9 cellular contexts compared by ENCODE assay signal in the genomic region with DNA sequence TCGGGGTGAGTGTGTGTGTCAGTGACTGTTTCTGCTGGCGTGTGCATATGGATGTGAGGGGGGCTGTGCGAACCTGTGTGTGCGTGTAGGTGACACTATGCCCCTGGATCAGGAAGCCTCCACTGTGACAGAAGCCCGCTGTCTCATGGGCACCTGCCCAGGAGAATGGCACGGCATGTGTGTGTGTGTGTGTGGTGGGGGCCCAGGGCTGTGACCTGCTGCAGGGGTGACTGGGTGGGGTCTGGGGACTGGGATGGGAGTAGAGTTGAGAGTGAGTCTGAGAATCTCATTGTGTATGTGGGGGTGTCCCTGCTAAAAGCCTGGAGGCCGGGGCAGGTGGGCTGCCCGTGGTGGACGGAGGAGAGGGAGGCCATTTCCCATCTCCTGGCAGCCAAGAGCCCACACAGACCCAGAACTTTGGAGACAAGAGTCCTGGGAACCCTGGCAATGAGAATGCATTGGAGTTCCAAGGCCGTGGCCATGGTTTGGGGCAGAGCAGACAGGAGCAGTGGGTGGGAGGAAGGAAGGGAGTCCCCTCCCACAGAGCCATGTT. TPM values are rescaled to one million over a fixed set of nuclear protein-coding genes. Genes with fewer than 3 reads are reported as not detected.
A peak's percentile ranks its signal among the peaks of the same experiment; 100 is the strongest.
DNase-seq lines count a peak whose midpoint lies in the region; ATAC-seq, FAIRE-seq and TF ChIP-seq lines count a peak whose summit lies in the region.
"Had no signal": no experiment of that assay in that cellular context is flagged by ENCODE, and none has a peak within 500 bp of the region (broad histone marks: within the 10 kb centered on the region; RNA-seq: fewer than 3 reads in every experiment).

No MANE protein-coding gene starts in this region.

- no peak for TF ChIP-seq EP300 in A549 (IDR thresholded peaks at IDR 0.05)

- peak overlapping the region; percentile 63 for H3K4me2 ChIP-seq in A549

- H3K27me3 ChIP-seq in bronchial epithelial cell (ENCODE audit: control insufficient read depth, insufficient read depth, low read length), result no peaks in the 10 kb centered on the region
- H3K27me3 ChIP-seq in naive thymus-derived CD4-positive, alpha-beta T cell (ENCODE audit: control insufficient read depth in 2 of 2, insufficient read depth in 2 of 2, low read length in 2 of 2), result no peaks in the 10 kb centered on the region
- H3K27me3 ChIP-seq in pancreas, result no peaks in the 10 kb centered on the region
- H3K27me3 ChIP-seq: dorsolateral prefrontal cortex had no signal

- DNase-seq in A549 (ENCODE audit: low read depth in 1 of 2, low spot score in 1 of 2) (no peak), bronchial epithelial cell (ENCODE audit: low read depth) (no peak), NCI-H2227 treated with DMSO at 0.1 percent for 48 hours (lab: John Stamatoyannopoulos, UW) (no peak), pancreas (no peak)
- no peak for DNase-seq in Jurkat, Clone E6-1 (ENCODE audit: low read depth, low spot score)
- no peak for DNase-seq in naive thymus-derived CD4-positive, alpha-beta T cell
- no peak for DNase-seq in stimulated activated CD4-positive, alpha-beta T cell treated with anti-CD3 and anti-CD28 coated beads, Interleukin-2, amount 100 ng/mL, for 48 hours

- H3K27ac Mint-ChIP-seq in naive thymus-derived CD4-positive, alpha-beta T cell, result no peak overlapping the region

- 83% methylated on average over 9 of the region's 10 CpGs for WGBS in A549 (ENCODE audit: missing lambda C conversion rate)
- 77 to 83% methylated on average over 10 of the region's 10 CpGs for WGBS in pancreas, 2 donors

- POLR2A ChIA-PET in A549 (lab: Yijun Ruan, JAX), result no interaction called here
- POLR2A ChIA-PET in naive thymus-derived CD4-positive, alpha-beta T cell (lab: Charles Lee), result interaction anchor here (0.8 to 9.0 kb wide), 13 partner anchors 9 to 302 kb away, joined by 4 to 128 read pairs (median 6); partner anchors contain the start of genes FAM32A, HSH2D, KLF2 and RAB8A

- H3K4me3 ChIP-seq in A549, result no peak overlapping the region
- peak overlapping the region; percentile 39 for H3K4me3 ChIP-seq in Jurkat, Clone E6-1 (ENCODE audit: low read length)
- peak overlapping the region; percentile 54 for H3K4me3 ChIP-seq in bronchial epithelial cell (ENCODE audit: low read depth, low read length)
- H3K4me3 ChIP-seq in naive thymus-derived CD4-positive, alpha-beta T cell (ENCODE audit: low read length), result peak overlapping the region; percentile 56
- no peak overlapping the region for H3K4me3 ChIP-seq in pancreas

- CTCF ChIA-PET in A549 (lab: Yijun Ruan, JAX), result interaction anchor here (1.4 to 6.9 kb wide), 3 partner anchors 11 to 116 kb away, joined by 4 to 36 read pairs (median 4); partner anchors contain the start of gene FAM32A
- CTCF ChIA-PET in naive thymus-derived CD4-positive, alpha-beta T cell (lab: Charles Lee), result interaction anchor here (0.6 to 3.0 kb wide), 8 partner anchors 10 to 41 kb away, joined by 3 to 29 read pairs (median 8); partner anchors contain the start of gene RAB8A

- H3K36me3 ChIP-seq in bronchial epithelial cell (ENCODE audit: control insufficient read depth, insufficient read depth, low read length) (peaks cover 7% of the 10 kb centered on the region), pancreas (no peaks in the 10 kb centered on the region)
- no peaks in the 10 kb centered on the region for H3K36me3 ChIP-seq in naive thymus-derived CD4-positive, alpha-beta T cell (ENCODE audit: control insufficient read depth in 2 of 3, insufficient read depth in 3 of 3, low read length in 3 of 3)

- FAIRE-seq in A549 (lab: Jason Lieb, UNC), result no peak
- no peak for FAIRE-seq in bronchial epithelial cell (lab: Jason Lieb, UNC)
- FAIRE-seq in pancreas (lab: Jason Lieb, UNC), result no peak

- no peaks in the 10 kb centered on the region for H3K36me3 Mint-ChIP-seq in naive thymus-derived CD4-positive, alpha-beta T cell

- H3K27ac ChIP-seq in A549, result peak overlapping the region; percentile 80 to 90
- H3K27ac ChIP-seq in naive thymus-derived CD4-positive, alpha-beta T cell (ENCODE audit: low read depth, low read length), result peak overlapping the region; percentile 89
- peak overlapping the region in 2 of 4 donors; percentile 33 to 50 for H3K27ac ChIP-seq in pancreas

- no peaks in the 10 kb centered on the region for H3K9me3 ChIP-seq in A549
- no peaks in the 10 kb centered on the region for H3K9me3 ChIP-seq in naive thymus-derived CD4-positive, alpha-beta T cell (ENCODE audit: control insufficient read depth in 2 of 3, low read length in 3 of 3)
- no peaks in the 10 kb centered on the region for H3K9me3 ChIP-seq in pancreas

- H3K4me3 Mint-ChIP-seq in naive thymus-derived CD4-positive, alpha-beta T cell, result peak overlapping the region in 4 of 10 donors; percentile 65 to 81 (median 68)

- TF ChIP-seq POLR2A in A549 (IDR thresholded peaks at IDR 0.05; ENCODE audit: low read length), result no peak

- H3K9me3 Mint-ChIP-seq in naive thymus-derived CD4-positive, alpha-beta T cell, result peaks cover 0 to 2% (median 0%) of the 10 kb centered on the region in 11 donors

- peaks cover 28 to 44% (median 36%) of the 10 kb centered on the region in 7 donors for H3K4me1 Mint-ChIP-seq in naive thymus-derived CD4-positive, alpha-beta T cell

- H3K4me1 ChIP-seq in A549, result peaks cover 35% of the 10 kb centered on the region
- H3K4me1 ChIP-seq in naive thymus-derived CD4-positive, alpha-beta T cell (ENCODE audit: control insufficient read depth in 2 of 2, insufficient read depth in 2 of 2, low read length in 2 of 2), result peaks cover 22 to 55% of the 10 kb centered on the region in 2 donors
- no peaks in the 10 kb centered on the region for H3K4me1 ChIP-seq in pancreas

- no peaks in the 10 kb centered on the region for H3K27me3 Mint-ChIP-seq in naive thymus-derived CD4-positive, alpha-beta T cell

- intact Hi-C loops in naive thymus-derived CD4-positive, alpha-beta T cell (cut with micrococcal nuclease), result loop anchor here (1.0 to 10.0 kb wide), 8 partner anchors 8 to 1545 kb away; partner anchors contain the start of genes FAM32A (in 1 of the 2), RAB8A (in 1 of the 2) and TECR (in 1 of the 2)
- intact Hi-C loops in pancreas (cut with DNase I), result no loop called here

- ATAC-seq in A549 (peak; percentile 27 to 28; a peak in 5 of 6 replicates), HG03565 (IDR thresholded peaks at IDR 0.05; ENCODE audit: unreplicated experiment) (no peak), pancreas (no peak)
- no peak for ATAC-seq in naive thymus-derived CD4-positive, alpha-beta T cell

- no peak for TF ChIP-seq CTCF in A549 (IDR thresholded peaks at IDR 0.05)
- TF ChIP-seq CTCF in bronchial epithelial cell (IDR thresholded peaks at IDR 0.05; ENCODE audit: insufficient read depth, low read length, severe bottlenecking), result no peak
- no peak for TF ChIP-seq CTCF in pancreas (IDR thresholded peaks at IDR 0.05)

- TF ChIP-seq RAD21 in A549 (conservative IDR thresholded peaks at IDR 0.05 in 1 of 2, IDR thresholded peaks at IDR 0.05 in 1 of 2), result no peak

TF ChIP-seq in A549, 52 proteins besides CTCF, POLR2A, EP300 and RAD21:
- no peak for TF ChIP-seq FOXS1 (CRISPR knock-in tag; IDR thresholded peaks at IDR 0.05)
- TF ChIP-seq, protein P1, sequence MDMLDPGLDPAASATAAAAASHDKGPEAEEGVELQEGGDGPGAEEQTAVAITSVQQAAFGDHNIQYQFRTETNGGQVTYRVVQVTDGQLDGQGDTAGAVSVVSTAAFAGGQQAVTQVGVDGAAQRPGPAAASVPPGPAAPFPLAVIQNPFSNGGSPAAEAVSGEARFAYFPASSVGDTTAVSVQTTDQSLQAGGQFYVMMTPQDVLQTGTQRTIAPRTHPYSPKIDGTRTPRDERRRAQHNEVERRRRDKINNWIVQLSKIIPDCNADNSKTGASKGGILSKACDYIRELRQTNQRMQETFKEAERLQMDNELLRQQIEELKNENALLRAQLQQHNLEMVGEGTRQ (IDR thresholded peaks at IDR 0.05), result no peak
TF ChIP-seq in A549: peak in this region for 0.

RNA-seq across cellular contexts. Expression of gene TPM4, which starts 6.4 kb away (rescaled TPM):
- polyA plus RNA-seq in A549 (2011; rRNA removed) (474 and 777 TPM in 2 replicates), A549 (2017; fragmentation: RNase III; extraction: RNeasy Plus Mini Kit Qiagen cat#74134 plus additional on column Dnase treatment) (610 to 921 TPM (median 860 TPM) in 3 replicates), pancreas (100 to 1,000 TPM; 102 to 126 TPM)
- 359 and 388 TPM in 2 replicates for polyA plus RNA-seq in A549 (2012; cell fraction: cytosol; rRNA removed)
- polyA plus RNA-seq in A549 (2012; cell fraction: nucleus; rRNA removed), result 163 and 197 TPM in 2 replicates
- polyA minus RNA-seq in A549 (2011; rRNA and poly(A)+ RNA removed), result 186 and 201 TPM in 2 replicates
- polyA plus RNA-seq in Jurkat, Clone E6-1 (2012; ENCODE audit: insufficient read depth, insufficient read length), result 623 TPM
- total RNA-seq in bronchial epithelial cell (235 and 395 TPM in 2 replicates), pancreas (100 to 1,000 TPM in 2 of 6 donors, 10 to 100 TPM in 4; 36.8 to 161 (median 50.8) TPM)
- 100 to 1,000 TPM in 3 of 5 experiments, 10 to 100 TPM in 2; 65.8 to 435 (median 126) TPM for total RNA-seq in naive thymus-derived CD4-positive, alpha-beta T cell
- polyA plus RNA-seq in naive thymus-derived CD4-positive, alpha-beta T cell, result 10 to 100 TPM; 28.2 to 43.5 TPM

RNA-seq across cellular contexts. Expression of gene RAB8A, which starts 41.8 kb away (rescaled TPM):
- 69.4 and 91.4 TPM in 2 replicates for polyA plus RNA-seq in A549 (2011; rRNA removed)
- 55.9 and 57.1 TPM in 2 replicates for polyA plus RNA-seq in A549 (2012; cell fraction: cytosol; rRNA removed)
- polyA plus RNA-seq in A549 (2012; cell fraction: nucleus; rRNA removed), result 32.6 and 35.2 TPM in 2 replicates
- 89.2 to 101 TPM (median 90.1 TPM) in 3 replicates for polyA plus RNA-seq in A549 (2017; fragmentation: RNase III; extraction: RNeasy Plus Mini Kit Qiagen cat#74134 plus additional on column Dnase treatment)
- polyA minus RNA-seq in A549 (2011; rRNA and poly(A)+ RNA removed), result 99.1 and 130 TPM in 2 replicates
- polyA plus RNA-seq in Jurkat, Clone E6-1 (2012; ENCODE audit: insufficient read depth, insufficient read length), result 126 TPM
- 76.6 and 99.2 TPM in 2 replicates for total RNA-seq in bronchial epithelial cell
- total RNA-seq in naive thymus-derived CD4-positive, alpha-beta T cell, result 100 to 1,000 TPM in 2 of 5 experiments, 10 to 100 TPM in 3; 64.4 to 154 (median 74.5) TPM
- 10 to 100 TPM; 61.8 to 82.2 TPM for polyA plus RNA-seq in naive thymus-derived CD4-positive, alpha-beta T cell
- 10 to 100 TPM; 18.6 to 40.8 (median 27.8) TPM for total RNA-seq in pancreas
- polyA plus RNA-seq in pancreas, result 10 to 100 TPM; 12.0 to 18.0 TPM

Comparison
In these comparisons a context has a peak if more than half of its experiments do, and no peak if none do; other contexts are left out.
1. ATAC-seq: peak in A549 (2 of 2); none in naive thymus-derived CD4-positive, alpha-beta T cell (single experiment), HG03565 (single experiment) and pancreas (0 of 4).
2. H3K4me3 ChIP-seq: peak in Jurkat, Clone E6-1 (single experiment), bronchial epithelial cell (single experiment) and naive thymus-derived CD4-positive, alpha-beta T cell (single experiment); none in A549 (single experiment) and pancreas (0 of 4).
3. intact Hi-C loops: an anchor here in naive thymus-derived CD4-positive, alpha-beta T cell (1.0 to 10.0 kb wide); none called in pancreas.